In genomic region chr4:54998991-54999390, GRCh38 we compare ENCODE assay signal across 10 cellular contexts.
DNase-seq lines count a peak whose midpoint lies in the region; ATAC-seq and TF ChIP-seq lines count a peak whose summit lies in the region.
"Had no signal": no experiment of that assay in that cellular context is flagged by ENCODE, and none has a peak within 500 bp of the region (broad histone marks: within the 10 kb centered on the region; RNA-seq: fewer than 3 reads in every experiment).

No MANE protein-coding gene starts in this region.

- ATAC-seq in activated CD8-positive, alpha-beta T cell treated with anti-CD3 and anti-CD28 coated beads for 36 hours: no peak

- no peak overlapping the region for H3K4me3 Mint-ChIP-seq in activated CD8-positive, alpha-beta T cell treated with anti-CD3 and anti-CD28 coated beads for 36 hours

- TF ChIP-seq POLR2A in lower leg skin (IDR thresholded peaks at IDR 0.05): no peak

- intact Hi-C loops in activated CD8-positive, alpha-beta T cell treated with anti-CD3 and anti-CD28 coated beads for 36 hours (cut with micrococcal nuclease): no loop called here
- intact Hi-C loops in lower leg skin (cut with DNase I; ENCODE audit: low total_unique reads): no loop called here

- CTCF ChIA-PET in activated CD8-positive, alpha-beta T cell treated with anti-CD3 and anti-CD28 coated beads for 36 hours (lab: Charles Lee): no interaction called here

- DNase-seq in GM03348 (ENCODE audit: low spot score) (peak; percentile 17), amniotic epithelial cell (ENCODE audit: low read depth) (peak; percentile 71), globus pallidus (ENCODE audit: low spot score) (peak; percentile 51), putamen (ENCODE audit: low spot score) (peak; percentile 36), lower leg skin (ENCODE audit: low spot score in 2 of 2) (no peak), NCI-H2081 treated with DMSO at 0.1 percent for 48 hours (lab: John Stamatoyannopoulos, UW) (no peak)
- no peak for DNase-seq in activated CD8-positive, alpha-beta T cell treated with anti-CD3 and anti-CD28 coated beads for 36 hours
- no peak for DNase-seq in activated CD4-positive, alpha-beta T cell treated with anti-CD3 and anti-CD28 coated beads, Interleukin-2, amount 50 U/mL, for 1 hour
- DNase-seq: NCI-H1436 treated with DMSO at 0.1 percent for 48 hours had no signal

- POLR2A ChIA-PET in activated CD8-positive, alpha-beta T cell treated with anti-CD3 and anti-CD28 coated beads for 36 hours (lab: Charles Lee): no interaction called here

- no peak for TF ChIP-seq CTCF in activated CD8-positive, alpha-beta T cell treated with anti-CD3 and anti-CD28 coated beads for 36 hours (IDR thresholded peaks at IDR 0.05)
- no peak for TF ChIP-seq CTCF in lower leg skin (IDR thresholded peaks at IDR 0.05)

- H3K27ac Mint-ChIP-seq in activated CD8-positive, alpha-beta T cell treated with anti-CD3 and anti-CD28 coated beads for 36 hours: no peak overlapping the region

- no peak overlapping the region for H3K4me3 ChIP-seq in lower leg skin (ENCODE audit: low read depth, poor library complexity, severe bottlenecking)
- H3K4me3 ChIP-seq: SJSA1 had no signal

- H3K9me3 Mint-ChIP-seq in activated CD8-positive, alpha-beta T cell treated with anti-CD3 and anti-CD28 coated beads for 36 hours: no peaks in the 10 kb centered on the region

- peaks cover 13% of the 10 kb centered on the region for H3K27me3 Mint-ChIP-seq in activated CD8-positive, alpha-beta T cell treated with anti-CD3 and anti-CD28 coated beads for 36 hours

- no peaks in the 10 kb centered on the region for H3K36me3 Mint-ChIP-seq in activated CD8-positive, alpha-beta T cell treated with anti-CD3 and anti-CD28 coated beads for 36 hours (ENCODE audit: low read depth)

- no peaks in the 10 kb centered on the region for H3K4me1 Mint-ChIP-seq in activated CD8-positive, alpha-beta T cell treated with anti-CD3 and anti-CD28 coated beads for 36 hours (ENCODE audit: low read depth)

Comparison
In these comparisons a context has a peak if more than half of its experiments do, and no peak if none do; other contexts are left out.
1. DNase-seq: peak in GM03348 (single experiment), amniotic epithelial cell (single experiment), globus pallidus (single experiment) and putamen (single experiment); none in activated CD8-positive, alpha-beta T cell treated with anti-CD3 and anti-CD28 coated beads for 36 hours (single experiment), lower leg skin (0 of 2), activated CD4-positive, alpha-beta T cell treated with anti-CD3 and anti-CD28 coated beads, Interleukin-2, amount 50 U/mL, for 1 hour (single experiment) and NCI-H2081 treated with DMSO at 0.1 percent for 48 hours (single experiment).